In the genomic region with DNA sequence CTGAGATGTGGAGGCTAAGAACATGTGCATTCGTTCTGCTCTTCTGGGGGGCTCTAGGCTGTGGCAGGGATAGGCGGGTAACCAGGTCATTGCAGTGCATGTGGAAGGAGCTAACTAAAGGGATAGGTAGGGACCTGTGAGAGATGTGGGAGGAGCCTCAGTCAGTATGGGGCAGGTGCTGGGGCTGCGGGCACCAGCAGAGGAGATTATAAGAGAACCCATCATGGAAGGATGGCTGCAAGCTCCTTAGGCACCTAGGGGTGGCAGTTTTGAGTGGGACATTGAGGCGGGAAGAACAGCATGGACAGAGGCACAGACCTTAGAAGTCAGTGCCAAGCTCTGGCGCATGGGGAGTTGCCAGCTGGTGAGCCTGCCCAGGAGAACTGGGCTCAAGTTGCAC, we compare ENCODE assay signal across 25 cellular contexts. TPM values are rescaled to one million over a fixed set of nuclear protein-coding genes. Genes with fewer than 3 reads are reported as not detected.
DNase-seq lines count a peak whose midpoint lies in the region; ATAC-seq and TF ChIP-seq lines count a peak whose summit lies in the region.
"Had no signal": no experiment of that assay in that cellular context is flagged by ENCODE, and none has a peak within 500 bp of the region (broad histone marks: within the 10 kb centered on the region; RNA-seq: fewer than 3 reads in every experiment).

No MANE protein-coding gene starts in this region.

- no peak overlapping the region for H2BK120ac ChIP-seq in neuronal stem cell (ENCODE audit: low read depth, low read length)
- no peak overlapping the region for H2BK120ac ChIP-seq in mesendoderm (ENCODE audit: low read depth, low read length)

- ATAC-seq in T-helper 17 cell = no peak
- ATAC-seq in upper lobe of right lung = peak; percentile 19
- ATAC-seq: A549, GM12878, GM23338, HCT116 had no signal

- H3K23ac ChIP-seq in neuronal stem cell (ENCODE audit: low read depth, low read length, poor library complexity) = no peak overlapping the region
- H3K23ac ChIP-seq in mesendoderm (ENCODE audit: low read length) = no peak overlapping the region

- H3K9ac ChIP-seq in neuronal stem cell (ENCODE audit: low read depth, low read length, poor library complexity) = no peak overlapping the region
- H3K9ac ChIP-seq in mesendoderm (ENCODE audit: low read length) = no peak overlapping the region
- H3K9ac ChIP-seq: BLaER1 treated with 17β-estradiol and CSF1 and Interleukin-3, amounts not matched to agents 10 nM and 100 nM had no signal

- H3K27ac Mint-ChIP-seq in activated CD4-positive, alpha-beta T cell treated with anti-CD3 and anti-CD28 coated beads, Interleukin-2, amount 10 ng/mL, durations not matched to agents 24 days and 14 days = no peak overlapping the region
- H3K27ac Mint-ChIP-seq in T-helper 17 cell = peak overlapping the region; percentile 62
- no peak overlapping the region for H3K27ac Mint-ChIP-seq in glutamatergic neuron (ENCODE audit: unreplicated experiment)
- H3K27ac Mint-ChIP-seq: CD4-positive, alpha-beta T cell; GM23338 had no signal

- no peak overlapping the region for H3K4me2 ChIP-seq in neuronal stem cell (ENCODE audit: insufficient read depth, low read length, poor library complexity, severe bottlenecking)
- no peak overlapping the region for H3K4me2 ChIP-seq in mesendoderm (ENCODE audit: low read length)
- H3K4me2 ChIP-seq: A549; BLaER1 treated with 17β-estradiol and CSF1 and Interleukin-3, amounts not matched to agents 10 nM and 100 nM; GM23338 had no signal

- no peak overlapping the region for H3K4me3 ChIP-seq in neuronal stem cell (ENCODE audit: low read length in 2 of 2)
- H3K4me3 ChIP-seq in upper lobe of right lung = no peak overlapping the region
- no peak overlapping the region for H3K4me3 ChIP-seq in mesendoderm (ENCODE audit: low read length)
- H3K4me3 ChIP-seq: A549; BLaER1 treated with 17β-estradiol and CSF1 and Interleukin-3, amounts not matched to agents 10 nM and 100 nM; GM12878; GM23338 had no signal

- H3K9me3 ChIP-seq in T-helper 17 cell (ENCODE audit: control insufficient read depth, low read length, poor library complexity, severe bottlenecking) (no peaks in the 10 kb centered on the region), neuronal stem cell (replicated peaks in 1 of 2; ENCODE audit: control insufficient read depth in 2 of 2, insufficient read depth in 1 of 2, low read depth in 1 of 2, low read length in 2 of 2) (no peaks in the 10 kb centered on the region), upper lobe of right lung (no peaks in the 10 kb centered on the region)
- H3K9me3 ChIP-seq: A549; BE2C; BLaER1 treated with 17β-estradiol and CSF1 and Interleukin-3, amounts not matched to agents 10 nM and 100 nM had no signal

- peaks cover 5% of the 10 kb centered on the region for H3K27me3 Mint-ChIP-seq in activated CD4-positive, alpha-beta T cell treated with anti-CD3 and anti-CD28 coated beads, Interleukin-2, amount 10 ng/mL, durations not matched to agents 24 days and 14 days
- peaks cover 16% of the 10 kb centered on the region for H3K27me3 Mint-ChIP-seq in T-helper 17 cell
- no peaks in the 10 kb centered on the region for H3K27me3 Mint-ChIP-seq in glutamatergic neuron (ENCODE audit: unreplicated experiment)
- H3K27me3 Mint-ChIP-seq: CD4-positive, alpha-beta T cell had no signal

- H2BK15ac ChIP-seq in neuronal stem cell (ENCODE audit: low read length) (no peak overlapping the region), mesendoderm (replicated peaks; ENCODE audit: low read depth) (no peak overlapping the region)

- H4K8ac ChIP-seq in neuronal stem cell (ENCODE audit: low read depth, low read length) = no peak overlapping the region
- H4K8ac ChIP-seq in mesendoderm (ENCODE audit: low read depth, low read length) = no peak overlapping the region

- no peak overlapping the region for H4K5ac ChIP-seq in mesendoderm (ENCODE audit: low read length)

- H3K79me2 ChIP-seq in mesendoderm (ENCODE audit: control insufficient read depth, insufficient read depth, low read length) = no peaks in the 10 kb centered on the region

- no peak overlapping the region for H3K18ac ChIP-seq in neuronal stem cell (ENCODE audit: low read length)
- no peak overlapping the region for H3K18ac ChIP-seq in mesendoderm (ENCODE audit: low read length)

- no peak for TF ChIP-seq CTCF in upper lobe of right lung (IDR thresholded peaks at IDR 0.05)
- no peak for TF ChIP-seq CTCF in glutamatergic neuron (IDR thresholded peaks at IDR 0.05; ENCODE audit: partially characterized antibody, unreplicated experiment)

- no peak overlapping the region for H2BK12ac ChIP-seq in neuronal stem cell (ENCODE audit: low read length)

- H3K79me1 ChIP-seq in neuronal stem cell (ENCODE audit: low read depth, low read length) (no peaks in the 10 kb centered on the region), mesendoderm (ENCODE audit: low read length) (no peaks in the 10 kb centered on the region)

- no peaks in the 10 kb centered on the region for H3K27me3 ChIP-seq in neuronal stem cell (ENCODE audit: control insufficient read depth in 3 of 3, insufficient read depth in 3 of 3, low read depth in 1 of 3, low read length in 3 of 3)
- H3K27me3 ChIP-seq in upper lobe of right lung = no peaks in the 10 kb centered on the region
- no peaks in the 10 kb centered on the region for H3K27me3 ChIP-seq in mesendoderm (ENCODE audit: insufficient read depth, low read length, poor library complexity)
- H3K27me3 ChIP-seq: BE2C; BLaER1 treated with 17β-estradiol and CSF1 and Interleukin-3, amounts not matched to agents 10 nM and 100 nM had no signal

- H2AK5ac ChIP-seq in neuronal stem cell (ENCODE audit: low read depth, low read length) (no peak overlapping the region), mesendoderm (ENCODE audit: low read length) (no peak overlapping the region)

- H2BK5ac ChIP-seq in neuronal stem cell (ENCODE audit: low read length) (peak overlapping the region; percentile 46), mesendoderm (ENCODE audit: low read length) (no peak overlapping the region)

- H2AFZ ChIP-seq in neuronal stem cell (ENCODE audit: low read length) = no peak overlapping the region
- H2AFZ ChIP-seq: GM23338 had no signal

- H3K9me3 Mint-ChIP-seq in activated CD4-positive, alpha-beta T cell treated with anti-CD3 and anti-CD28 coated beads, Interleukin-2, amount 10 ng/mL, durations not matched to agents 24 days and 14 days = no peaks in the 10 kb centered on the region
- H3K9me3 Mint-ChIP-seq in glutamatergic neuron (ENCODE audit: unreplicated experiment) = peaks cover 2% of the 10 kb centered on the region
- H3K9me3 Mint-ChIP-seq: CD4-positive, alpha-beta T cell; CD8-positive, alpha-beta memory T cell; GM23338; H9 had no signal

- no peak overlapping the region for H3K56ac ChIP-seq in mesendoderm (ENCODE audit: low read length)

- H3K4me3 Mint-ChIP-seq in activated CD4-positive, alpha-beta T cell treated with anti-CD3 and anti-CD28 coated beads, Interleukin-2, amount 10 ng/mL, durations not matched to agents 24 days and 14 days = no peak overlapping the region
- H3K4me3 Mint-ChIP-seq in T-helper 17 cell (no peak overlapping the region), glutamatergic neuron (ENCODE audit: unreplicated experiment) (no peak overlapping the region)
- H3K4me3 Mint-ChIP-seq: CD14-positive monocyte; CD4-positive, alpha-beta T cell; CD8-positive, alpha-beta memory T cell; GM23338; H9 had no signal

- no peak overlapping the region for H3K14ac ChIP-seq in neuronal stem cell (ENCODE audit: low read length)

- no peaks in the 10 kb centered on the region for H3K4me1 Mint-ChIP-seq in activated CD4-positive, alpha-beta T cell treated with anti-CD3 and anti-CD28 coated beads, Interleukin-2, amount 10 ng/mL, durations not matched to agents 24 days and 14 days
- H3K4me1 Mint-ChIP-seq in T-helper 17 cell (peaks cover 10% of the 10 kb centered on the region), glutamatergic neuron (ENCODE audit: low read depth, unreplicated experiment) (no peaks in the 10 kb centered on the region)
- H3K4me1 Mint-ChIP-seq: CD14-positive monocyte; CD8-positive, alpha-beta memory T cell; GM23338; H9 had no signal

- no CpG with 5 or more reads among the region's 5 CpGs for WGBS in neuronal stem cell (ENCODE audit: extremely low coverage in 2 of 2, insufficient read length in 2 of 2, insufficient replicate concordance in 1 of 2), 2 donors
- WGBS in mesendoderm (ENCODE audit: extremely low coverage, insufficient coverage, low lambda C conversion rate) = no CpG with 5 or more reads among the region's 5 CpGs

- intact Hi-C loops in activated CD4-positive, alpha-beta T cell treated with anti-CD3 and anti-CD28 coated beads, Interleukin-2, amount 10 ng/mL, durations not matched to agents 24 days and 14 days (cut with micrococcal nuclease) = no loop called here
- intact Hi-C loops in upper lobe of right lung (cut with DNase I) = no loop called here

- no peaks in the 10 kb centered on the region for H3K36me3 Mint-ChIP-seq in activated CD4-positive, alpha-beta T cell treated with anti-CD3 and anti-CD28 coated beads, Interleukin-2, amount 10 ng/mL, durations not matched to agents 24 days and 14 days (ENCODE audit: low read depth)
- peaks cover 13% of the 10 kb centered on the region for H3K36me3 Mint-ChIP-seq in T-helper 17 cell (ENCODE audit: low read depth)
- peaks cover 8% of the 10 kb centered on the region for H3K36me3 Mint-ChIP-seq in glutamatergic neuron (ENCODE audit: unreplicated experiment)

- H3K27ac ChIP-seq in neuronal stem cell (replicated peaks; ENCODE audit: low read length) = no peak overlapping the region
- H3K27ac ChIP-seq in upper lobe of right lung = no peak overlapping the region
- H3K27ac ChIP-seq in mesendoderm (ENCODE audit: low read depth, low read length) = no peak overlapping the region
- H3K27ac ChIP-seq: A549; BLaER1 treated with 17β-estradiol and CSF1 and Interleukin-3, amounts not matched to agents 10 nM and 100 nM had no signal

- H3K4me1 ChIP-seq in neuronal stem cell (ENCODE audit: control insufficient read depth in 2 of 2, insufficient read depth in 1 of 2, low read depth in 1 of 2, low read length in 2 of 2) (no peaks in the 10 kb centered on the region), upper lobe of right lung (no peaks in the 10 kb centered on the region), mesendoderm (ENCODE audit: control insufficient read depth, low read depth, low read length) (no peaks in the 10 kb centered on the region)
- H3K4me1 ChIP-seq: A549; BE2C; BLaER1 treated with 17β-estradiol and CSF1 and Interleukin-3, amounts not matched to agents 10 nM and 100 nM had no signal

- H3K4ac ChIP-seq in neuronal stem cell (ENCODE audit: low read length) = no peak overlapping the region
- no peak overlapping the region for H3K4ac ChIP-seq in mesendoderm (ENCODE audit: low read depth, low read length)

- no peak overlapping the region for H4K91ac ChIP-seq in neuronal stem cell (ENCODE audit: low read depth, low read length, poor library complexity)

- DNase-seq in activated CD4-positive, alpha-beta T cell treated with anti-CD3 and anti-CD28 coated beads, Interleukin-2, amount 10 ng/mL, durations not matched to agents 24 days and 14 days = peak; percentile 44
- no peak for DNase-seq in activated CD4-positive, alpha-beta T cell treated with anti-CD3 and anti-CD28 coated beads, Interleukin-2, amount 50 U/mL, for 48 hours
- no peak for DNase-seq in T-helper 17 cell
- no peak for DNase-seq in neuronal stem cell (ENCODE audit: low spot score)
- no peak for DNase-seq in upper lobe of right lung
- no peak for DNase-seq in mesendoderm
- no peak for DNase-seq in glutamatergic neuron
- DNase-seq: 8988T; ACHN; AML-193; BE2C; Calu3; CD4-positive, alpha-beta T cell; CD8-positive, alpha-beta memory T cell; DMS79; EL; GDM1; H9 had no signal

- H3K36me3 ChIP-seq in neuronal stem cell (replicated peaks in 1 of 2; ENCODE audit: control insufficient read depth in 2 of 2, insufficient read depth in 2 of 2, low read length in 2 of 2) (peaks cover 11 to 43% of the 10 kb centered on the region in 2 donors), upper lobe of right lung (peaks cover 32% of the 10 kb centered on the region), mesendoderm (ENCODE audit: control insufficient read depth, insufficient read depth, low read length) (peaks cover 3% of the 10 kb centered on the region)

RNA-seq across cellular contexts. Expression of a gene that starts 7.2 kb away (rescaled TPM):
- total RNA-seq in activated CD4-positive, alpha-beta T cell treated with anti-CD3 and anti-CD28 coated beads, Interleukin-2, amount 10 ng/mL, durations not matched to agents 24 days and 14 days = not detected in 2 replicates
- total RNA-seq in T-helper 17 cell (not detected), upper lobe of right lung (not detected), glutamatergic neuron (ENCODE audit: unreplicated experiment) (not detected)
- polyA plus RNA-seq in neuronal stem cell (2013, experiment 1 of 2) = not detected
- polyA plus RNA-seq in neuronal stem cell (2013, experiment 2 of 2) = not detected
- polyA plus RNA-seq in mesendoderm (2013, experiment 1 of 2) = not detected
- not detected for polyA plus RNA-seq in mesendoderm (2013, experiment 2 of 2)
- total RNA-seq: Calu3; CD4-positive, alpha-beta T cell; CD8-positive, alpha-beta memory T cell; GM12878; GM23338; H4; H9 had no signal
- polyA plus RNA-seq: A549; CD14-positive monocyte; CD8-positive, alpha-beta memory T cell; GM12878; GM23338 had no signal

RNA-seq across cellular contexts. Expression of a gene that starts 9.4 kb away (rescaled TPM):
- total RNA-seq in activated CD4-positive, alpha-beta T cell treated with anti-CD3 and anti-CD28 coated beads, Interleukin-2, amount 10 ng/mL, durations not matched to agents 24 days and 14 days = not detected in 2 replicates
- total RNA-seq in T-helper 17 cell (not detected), upper lobe of right lung (not detected), glutamatergic neuron (ENCODE audit: unreplicated experiment) (not detected)
- not detected for polyA plus RNA-seq in neuronal stem cell (2013, experiment 1 of 2)
- not detected for polyA plus RNA-seq in neuronal stem cell (2013, experiment 2 of 2)
- not detected for polyA plus RNA-seq in mesendoderm (2013, experiment 1 of 2)
- polyA plus RNA-seq in mesendoderm (2013, experiment 2 of 2) = not detected
- total RNA-seq: Calu3; CD4-positive, alpha-beta T cell; CD8-positive, alpha-beta memory T cell; GM12878; GM23338; H4; H9 had no signal
- polyA plus RNA-seq: A549; CD14-positive monocyte; CD8-positive, alpha-beta memory T cell; GM12878; GM23338 had no signal
